ENCODE assay signal across 2 cellular contexts in genomic region chr4:2250003-2250763, GRCh38.
TF ChIP-seq lines count a peak whose summit lies in the region.

No MANE protein-coding gene starts in this region.

TF ChIP-seq in K562, 482 proteins besides CTCF, POLR2A, EP300 and RAD21:
- TF ChIP-seq HNRNPL (IDR thresholded peaks at IDR 0.05; ENCODE audit: low read depth, low read length) (peak; percentile 54; the same call in 1 of the 2 replicates), NFIX (CRISPR knock-in tag; IDR thresholded peaks at IDR 0.05; ENCODE audit: low read depth) (no peak), PHTF2 (CRISPR knock-in tag; IDR thresholded peaks at IDR 0.05) (no peak), NEUROD1 (IDR thresholded peaks at IDR 0.05; ENCODE audit: borderline replicate concordance, low read depth, low read length, partially characterized antibody) (no peak), GTF2E2 (tag; IDR thresholded peaks at IDR 0.05) (no peak), ZNF232 (CRISPR knock-in tag; IDR thresholded peaks at IDR 0.05) (no peak), TRIM28 (IDR thresholded peaks at IDR 0.05) (no peak)
- TF ChIP-seq, protein P1, sequence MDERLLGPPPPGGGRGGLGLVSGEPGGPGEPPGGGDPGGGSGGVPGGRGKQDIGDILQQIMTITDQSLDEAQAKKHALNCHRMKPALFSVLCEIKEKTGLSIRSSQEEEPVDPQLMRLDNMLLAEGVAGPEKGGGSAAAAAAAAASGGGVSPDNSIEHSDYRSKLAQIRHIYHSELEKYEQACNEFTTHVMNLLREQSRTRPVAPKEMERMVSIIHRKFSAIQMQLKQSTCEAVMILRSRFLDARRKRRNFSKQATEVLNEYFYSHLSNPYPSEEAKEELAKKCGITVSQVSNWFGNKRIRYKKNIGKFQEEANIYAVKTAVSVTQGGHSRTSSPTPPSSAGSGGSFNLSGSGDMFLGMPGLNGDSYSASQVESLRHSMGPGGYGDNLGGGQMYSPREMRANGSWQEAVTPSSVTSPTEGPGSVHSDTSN (CRISPR knock-in tag; IDR thresholded peaks at IDR 0.05; ENCODE audit: low read depth): no peak
- TF ChIP-seq, protein P1 (tag; conservative IDR thresholded peaks at IDR 0.05; ENCODE audit: low read depth): no peak
- TF ChIP-seq, protein P2, sequence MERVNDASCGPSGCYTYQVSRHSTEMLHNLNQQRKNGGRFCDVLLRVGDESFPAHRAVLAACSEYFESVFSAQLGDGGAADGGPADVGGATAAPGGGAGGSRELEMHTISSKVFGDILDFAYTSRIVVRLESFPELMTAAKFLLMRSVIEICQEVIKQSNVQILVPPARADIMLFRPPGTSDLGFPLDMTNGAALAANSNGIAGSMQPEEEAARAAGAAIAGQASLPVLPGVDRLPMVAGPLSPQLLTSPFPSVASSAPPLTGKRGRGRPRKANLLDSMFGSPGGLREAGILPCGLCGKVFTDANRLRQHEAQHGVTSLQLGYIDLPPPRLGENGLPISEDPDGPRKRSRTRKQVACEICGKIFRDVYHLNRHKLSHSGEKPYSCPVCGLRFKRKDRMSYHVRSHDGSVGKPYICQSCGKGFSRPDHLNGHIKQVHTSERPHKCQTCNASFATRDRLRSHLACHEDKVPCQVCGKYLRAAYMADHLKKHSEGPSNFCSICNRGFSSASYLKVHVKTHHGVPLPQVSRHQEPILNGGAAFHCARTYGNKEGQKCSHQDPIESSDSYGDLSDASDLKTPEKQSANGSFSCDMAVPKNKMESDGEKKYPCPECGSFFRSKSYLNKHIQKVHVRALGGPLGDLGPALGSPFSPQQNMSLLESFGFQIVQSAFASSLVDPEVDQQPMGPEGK (CRISPR knock-in tag; IDR thresholded peaks at IDR 0.05; ENCODE audit: borderline replicate concordance): no peak

TF ChIP-seq in GM23338, 12 proteins besides CTCF, POLR2A, EP300 and RAD21:
- TF ChIP-seq ZNF462 (CRISPR knock-in tag; IDR thresholded peaks at IDR 0.05): no peak
- TF ChIP-seq NANOG (IDR thresholded peaks at IDR 0.05; ENCODE audit: borderline replicate concordance): no peak
- TF ChIP-seq POLR2AphosphoS5 (IDR thresholded peaks at IDR 0.05; ENCODE audit: low read depth): no peak
- no peak for TF ChIP-seq ZNF114 (CRISPR knock-in tag; IDR thresholded peaks at IDR 0.05)
- no peak for TF ChIP-seq EZH2phosphoT487 (IDR thresholded peaks at IDR 0.05; ENCODE audit: unreplicated experiment)
- TF ChIP-seq CREB1 (CRISPR knock-in tag; IDR thresholded peaks at IDR 0.05; ENCODE audit: low read depth): no peak
- TF ChIP-seq, protein P3, sequence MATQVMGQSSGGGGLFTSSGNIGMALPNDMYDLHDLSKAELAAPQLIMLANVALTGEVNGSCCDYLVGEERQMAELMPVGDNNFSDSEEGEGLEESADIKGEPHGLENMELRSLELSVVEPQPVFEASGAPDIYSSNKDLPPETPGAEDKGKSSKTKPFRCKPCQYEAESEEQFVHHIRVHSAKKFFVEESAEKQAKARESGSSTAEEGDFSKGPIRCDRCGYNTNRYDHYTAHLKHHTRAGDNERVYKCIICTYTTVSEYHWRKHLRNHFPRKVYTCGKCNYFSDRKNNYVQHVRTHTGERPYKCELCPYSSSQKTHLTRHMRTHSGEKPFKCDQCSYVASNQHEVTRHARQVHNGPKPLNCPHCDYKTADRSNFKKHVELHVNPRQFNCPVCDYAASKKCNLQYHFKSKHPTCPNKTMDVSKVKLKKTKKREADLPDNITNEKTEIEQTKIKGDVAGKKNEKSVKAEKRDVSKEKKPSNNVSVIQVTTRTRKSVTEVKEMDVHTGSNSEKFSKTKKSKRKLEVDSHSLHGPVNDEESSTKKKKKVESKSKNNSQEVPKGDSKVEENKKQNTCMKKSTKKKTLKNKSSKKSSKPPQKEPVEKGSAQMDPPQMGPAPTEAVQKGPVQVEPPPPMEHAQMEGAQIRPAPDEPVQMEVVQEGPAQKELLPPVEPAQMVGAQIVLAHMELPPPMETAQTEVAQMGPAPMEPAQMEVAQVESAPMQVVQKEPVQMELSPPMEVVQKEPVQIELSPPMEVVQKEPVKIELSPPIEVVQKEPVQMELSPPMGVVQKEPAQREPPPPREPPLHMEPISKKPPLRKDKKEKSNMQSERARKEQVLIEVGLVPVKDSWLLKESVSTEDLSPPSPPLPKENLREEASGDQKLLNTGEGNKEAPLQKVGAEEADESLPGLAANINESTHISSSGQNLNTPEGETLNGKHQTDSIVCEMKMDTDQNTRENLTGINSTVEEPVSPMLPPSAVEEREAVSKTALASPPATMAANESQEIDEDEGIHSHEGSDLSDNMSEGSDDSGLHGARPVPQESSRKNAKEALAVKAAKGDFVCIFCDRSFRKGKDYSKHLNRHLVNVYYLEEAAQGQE (IDR thresholded peaks at IDR 0.05; ENCODE audit: unreplicated experiment): no peak
